Comparison of ENCODE assay signal across 23 cellular contexts in genomic region chr6:165636015-165636414, GRCh38. TPM values are rescaled to one million over a fixed set of nuclear protein-coding genes. Genes with fewer than 3 reads are reported as not detected.
DNase-seq lines count a peak whose midpoint lies in the region; ATAC-seq and TF ChIP-seq lines count a peak whose summit lies in the region.
"Had no signal": no experiment of that assay in that cellular context is flagged by ENCODE, and none has a peak within 500 bp of the region (broad histone marks: within the 10 kb centered on the region; RNA-seq: fewer than 3 reads in every experiment).

No MANE protein-coding gene starts in this region.

- H3K56ac ChIP-seq in H9 (ENCODE audit: insufficient read length, low read depth, low read length) = no peak overlapping the region

- no peaks in the 10 kb centered on the region for H3K9me3 Mint-ChIP-seq in H9
- no peaks in the 10 kb centered on the region for H3K9me3 Mint-ChIP-seq in osteocyte (ENCODE audit: unreplicated experiment)
- H3K9me3 Mint-ChIP-seq: activated T-cell treated with anti-CD3 and anti-CD28 coated beads, Interleukin-2, amount 50 U/mL, for 24 hours had no signal

- no peaks in the 10 kb centered on the region for H3K27me3 ChIP-seq in H9 (ENCODE audit: insufficient read depth, low read length)
- H3K27me3 ChIP-seq in mammary epithelial cell (ENCODE audit: insufficient read depth, low read length) = no peaks in the 10 kb centered on the region
- H3K27me3 ChIP-seq: adrenal gland; BLaER1 treated with 17β-estradiol and CSF1 and Interleukin-3, amounts not matched to agents 10 nM and 100 nM; cardiac muscle cell; uterus had no signal

- H2BK15ac ChIP-seq in H9 (ENCODE audit: low read depth, low read length) = no peak overlapping the region

- no peak for TF ChIP-seq CTCF in H9 (conservative IDR thresholded peaks at IDR 0.05)
- no peak for TF ChIP-seq CTCF in osteocyte (IDR thresholded peaks at IDR 0.05)
- TF ChIP-seq CTCF in mammary epithelial cell (conservative IDR thresholded peaks at IDR 0.05 in 1 of 2, IDR thresholded peaks at IDR 0.05 in 1 of 2; ENCODE audit: extremely low read depth in 1 of 2, insufficient read depth in 1 of 2, low read depth in 1 of 2, low read length in 2 of 2) = no peak

- H4K20me1 ChIP-seq in H9 (ENCODE audit: control insufficient read depth, insufficient read depth, insufficient read length) (no peaks in the 10 kb centered on the region), mammary epithelial cell (ENCODE audit: insufficient read depth, low read length) (no peaks in the 10 kb centered on the region)
- H4K20me1 ChIP-seq: BLaER1 treated with 17β-estradiol and CSF1 and Interleukin-3, amounts not matched to agents 10 nM and 100 nM had no signal

- dilution Hi-C loops in mammary epithelial cell (cut with HindIII; ENCODE audit: low sequenced_read_pairs) = no loop called here

- no peak overlapping the region for H2BK120ac ChIP-seq in H9 (ENCODE audit: low read depth, low read length, poor library complexity, severe bottlenecking)

- H2AK5ac ChIP-seq in H9 (ENCODE audit: insufficient read length, low read length) = no peak overlapping the region

- no peak overlapping the region for H4K5ac ChIP-seq in H9 (ENCODE audit: insufficient read length, low read depth, low read length)

- H4K91ac ChIP-seq in H9 (ENCODE audit: insufficient read length, low read depth, low read length) = no peak overlapping the region

- intact Hi-C loops in mammary epithelial cell (cut with micrococcal nuclease) = no loop called here

- peaks cover 38 to 48% of the 10 kb centered on the region in 2 experiments for H3K4me1 Mint-ChIP-seq in H9
- H3K4me1 Mint-ChIP-seq in osteocyte (ENCODE audit: unreplicated experiment) = peaks cover 28% of the 10 kb centered on the region
- H3K4me1 Mint-ChIP-seq: naive B cell had no signal

- no peak overlapping the region for H3K4me3 ChIP-seq in mammary epithelial cell (replicated peaks in 1 of 3; ENCODE audit: insufficient read depth in 1 of 3, low read depth in 2 of 3, low read length in 3 of 3)
- H3K4me3 ChIP-seq: adrenal gland; BLaER1 treated with 17β-estradiol and CSF1 and Interleukin-3, amounts not matched to agents 10 nM and 100 nM; cardiac muscle cell; lower lobe of right lung; uterus had no signal

- DNase-seq in H9 (no peak), astrocyte of the hippocampus (ENCODE audit: low read depth, low spot score) (peak; percentile 23), glomerular visceral epithelial cell (ENCODE audit: extremely low spot score) (peak; percentile 32), osteocyte (ENCODE audit: extremely low spot score, unreplicated experiment) (no peak), OCI-M1 (lab: John Stamatoyannopoulos, UW) (no peak), mammary epithelial cell (no peak)
- DNase-seq: activated T-cell treated with anti-CD3 and anti-CD28 coated beads, Interleukin-2, amount 50 U/mL, for 24 hours; adrenal gland; GOT3; hypothalamus; Karpas-422; lower lobe of right lung; naive B cell; NCI-H1694 treated with DMSO at 0.1 percent for 48 hours; right cardiac atrium; Right ventricle myocardium superior; substantia nigra; uterus had no signal

- H3K9ac ChIP-seq in H9 (ENCODE audit: extremely low read depth, insufficient read length, low read length) (no peak overlapping the region), mammary epithelial cell (ENCODE audit: insufficient read depth, low read length) (no peak overlapping the region)
- H3K9ac ChIP-seq: BLaER1 treated with 17β-estradiol and CSF1 and Interleukin-3, amounts not matched to agents 10 nM and 100 nM had no signal

- H3K79me2 ChIP-seq in H9 (ENCODE audit: insufficient read depth, low read length) = no peaks in the 10 kb centered on the region
- H3K79me2 ChIP-seq in mammary epithelial cell (ENCODE audit: insufficient read depth, low read length) = no peaks in the 10 kb centered on the region

- H2BK12ac ChIP-seq in H9 (ENCODE audit: insufficient read length, low read depth, low read length) = no peak overlapping the region

- H3K9me3 ChIP-seq in H9 (ENCODE audit: control insufficient read depth, low read depth, low read length) = no peaks in the 10 kb centered on the region
- H3K9me3 ChIP-seq in mammary epithelial cell (replicated peaks; ENCODE audit: insufficient read depth, low read length) = peaks cover 9% of the 10 kb centered on the region
- H3K9me3 ChIP-seq: adrenal gland; BLaER1 treated with 17β-estradiol and CSF1 and Interleukin-3, amounts not matched to agents 10 nM and 100 nM; lower lobe of right lung; uterus had no signal

- H3K36me3 ChIP-seq in mammary epithelial cell (ENCODE audit: insufficient read depth, low read length) = no peaks in the 10 kb centered on the region
- H3K36me3 ChIP-seq: adrenal gland; BLaER1 treated with 17β-estradiol and CSF1 and Interleukin-3, amounts not matched to agents 10 nM and 100 nM; cardiac muscle cell; lower lobe of right lung; uterus had no signal

- no TSS peak for BruUV-seq in mammary epithelial cell (replicated peaks; lab: Mats Ljungman, UMichigan)

- no peaks in the 10 kb centered on the region for H3K79me1 ChIP-seq in H9 (ENCODE audit: insufficient read depth, low read depth, low read length, poor library complexity, severe bottlenecking)

- peak overlapping the region; percentile 42 for H3K4me2 ChIP-seq in H9 (ENCODE audit: insufficient read depth, insufficient read length, low read length)
- H3K4me2 ChIP-seq in mammary epithelial cell (ENCODE audit: insufficient read depth, low read depth, low read length) = no peak overlapping the region
- H3K4me2 ChIP-seq: BLaER1 treated with 17β-estradiol and CSF1 and Interleukin-3, amounts not matched to agents 10 nM and 100 nM had no signal

- no peak overlapping the region for H2BK20ac ChIP-seq in H9 (ENCODE audit: low read depth, low read length, poor library complexity, severe bottlenecking)

- no peak overlapping the region for H3K4ac ChIP-seq in H9 (ENCODE audit: low read depth, low read length)

- no peak overlapping the region for H3K14ac ChIP-seq in H9 (ENCODE audit: insufficient read depth, low read length)

- in situ Hi-C loops in mammary epithelial cell (cut with MboI; ENCODE audit: low sequenced_read_pairs in 2 of 2) = no loop called here

- ATAC-seq in GM21447 (IDR thresholded peaks at IDR 0.05; ENCODE audit: unreplicated experiment) (no peak), HG03520 (IDR thresholded peaks at IDR 0.05; ENCODE audit: unreplicated experiment) (no peak)
- ATAC-seq: lower lobe of right lung, right cardiac atrium had no signal

- H2BK5ac ChIP-seq in H9 (ENCODE audit: insufficient read length, low read length) = no peak overlapping the region

- no peak overlapping the region for H4K8ac ChIP-seq in H9 (replicated peaks; ENCODE audit: insufficient read length, low read depth, low read length)

- CTCF ChIA-PET in mammary epithelial cell (lab: Charles Lee; ENCODE audit: low non-redundant PET) = no interaction called here

- H3K27ac Mint-ChIP-seq in H9 (peak overlapping the region; percentile 2 to 95 (median 94); a peak in 6 of 7 replicates), osteocyte (ENCODE audit: unreplicated experiment) (peak overlapping the region; percentile 60)
- H3K27ac Mint-ChIP-seq: activated T-cell treated with anti-CD3 and anti-CD28 coated beads, Interleukin-2, amount 50 U/mL, for 24 hours; naive B cell had no signal

- peaks cover 9% of the 10 kb centered on the region; the same call in 1 of the 2 replicates for H3K4me1 ChIP-seq in H9 (ENCODE audit: insufficient read depth, low read length)
- H3K4me1 ChIP-seq in mammary epithelial cell (ENCODE audit: insufficient read depth, low read length) = no peaks in the 10 kb centered on the region
- H3K4me1 ChIP-seq: adrenal gland, lower lobe of right lung, uterus had no signal

- H3K4me3 Mint-ChIP-seq in H9 (no peak overlapping the region), osteocyte (ENCODE audit: unreplicated experiment) (peak overlapping the region; percentile 12)
- H3K4me3 Mint-ChIP-seq: activated T-cell treated with anti-CD3 and anti-CD28 coated beads, Interleukin-2, amount 50 U/mL, for 24 hours; naive B cell had no signal

- H2AFZ ChIP-seq in H9 (ENCODE audit: low read length) = no peak overlapping the region
- H2AFZ ChIP-seq in mammary epithelial cell (ENCODE audit: low read depth, low read length) = no peak overlapping the region

- no peak overlapping the region for H3T11ph ChIP-seq in H9 (ENCODE audit: low read length)

- H3K36me3 Mint-ChIP-seq in H9 (ENCODE audit: insufficient read depth in 1 of 3, low read depth in 3 of 3) (no peaks in the 10 kb centered on the region), osteocyte (ENCODE audit: unreplicated experiment) (no peaks in the 10 kb centered on the region)
- H3K36me3 Mint-ChIP-seq: naive B cell had no signal

- peaks cover 11% of the 10 kb centered on the region for H3K27me3 Mint-ChIP-seq in H9 (ENCODE audit: low read depth)
- no peaks in the 10 kb centered on the region for H3K27me3 Mint-ChIP-seq in osteocyte (ENCODE audit: unreplicated experiment)

- H3K27ac ChIP-seq in H9 (ENCODE audit: insufficient read length, low read depth, low read length) = peak overlapping the region; percentile 41
- H3K27ac ChIP-seq in mammary epithelial cell (ENCODE audit: insufficient read depth, low read depth, low read length) = no peak overlapping the region
- H3K27ac ChIP-seq: adrenal gland; BLaER1 treated with 17β-estradiol and CSF1 and Interleukin-3, amounts not matched to agents 10 nM and 100 nM; cardiac muscle cell; lower lobe of right lung; uterus had no signal

- H3K23ac ChIP-seq in H9 (ENCODE audit: insufficient read length, low read depth, low read length) = no peak overlapping the region

- H3K18ac ChIP-seq in H9 (ENCODE audit: insufficient read length, low read depth, low read length) = no peak overlapping the region

- H3K23me2 ChIP-seq in H9 (ENCODE audit: insufficient read length, low read depth, low read length, poor library complexity, severe bottlenecking) = no peaks in the 10 kb centered on the region

RNA-seq across cellular contexts. Expression of gene PDE10A, which starts 27.0 kb away (rescaled TPM):
- total RNA-seq in H9 (2021) (0.31 and 0.44 TPM in 2 replicates), osteocyte (7.3 and 9.8 TPM in 2 replicates), mammary epithelial cell (not detected)
- not detected for polyA plus RNA-seq in mammary epithelial cell
- polyA minus RNA-seq in mammary epithelial cell = 1.4 TPM
- polyA plus RNA-seq: keratinocyte had no signal

Comparison
In these comparisons a context has a peak if more than half of its experiments do, and no peak if none do; other contexts are left out.
1. DNase-seq: peak in astrocyte of the hippocampus (single experiment) and glomerular visceral epithelial cell (single experiment); none in H9 (single experiment), osteocyte (single experiment), OCI-M1 (single experiment) and mammary epithelial cell (single experiment).